ENCODE assay signal across 8 cellular contexts in the genomic region with DNA sequence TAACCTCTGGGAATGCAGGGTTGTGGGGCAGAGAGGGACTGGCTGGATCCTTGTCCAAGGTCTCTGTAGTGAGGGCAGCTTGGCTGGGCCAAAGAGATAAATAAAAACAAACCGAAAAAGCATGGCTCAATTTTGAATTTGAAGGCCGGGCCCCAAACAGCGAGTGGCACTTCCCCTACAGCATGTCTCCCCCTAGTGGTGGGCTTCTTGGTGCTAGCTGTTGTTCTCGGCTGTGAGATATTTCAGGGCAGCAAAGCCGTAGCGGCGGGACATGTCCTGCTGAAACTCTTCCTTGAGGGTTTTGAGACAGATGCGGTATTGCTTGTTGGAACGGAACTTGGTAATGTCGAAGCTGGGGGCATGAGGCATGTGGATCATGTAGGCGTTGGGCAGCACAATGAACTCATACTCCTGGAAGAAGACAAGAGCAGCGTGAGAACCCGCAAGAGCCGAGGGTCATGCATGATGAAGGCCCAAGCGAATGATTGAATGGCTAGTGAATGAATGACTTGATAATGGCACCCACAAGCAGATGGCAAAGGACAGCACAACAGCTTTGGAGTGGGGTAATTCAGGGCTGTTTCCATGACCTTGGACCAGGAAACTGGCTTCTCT.
DNase-seq lines count a peak whose midpoint lies in the region; TF ChIP-seq lines count a peak whose summit lies in the region.

No MANE protein-coding gene starts in this region.

- in situ Hi-C loops in astrocyte of the spinal cord (cut with HindIII; ENCODE audit: low sequenced_read_pairs) = no loop called here

- TF ChIP-seq CTCF in astrocyte of the spinal cord (IDR thresholded peaks at IDR 0.05; ENCODE audit: low read depth, low read length) = peak; percentile 27

- intact Hi-C loops in posterior vena cava (cut with DNase I) = no loop called here

- peak; percentile 10 for DNase-seq in NCI-H1694 treated with DMSO at 0.1 percent for 48 hours (lab: John Stamatoyannopoulos, UW)
- DNase-seq in NCI-H1694 (lab: John Stamatoyannopoulos, UW) = no peak
- DNase-seq in HuH-7 (ENCODE audit: low spot score) = peak; percentile 34
- DNase-seq in astrocyte of the spinal cord (ENCODE audit: low read depth, low spot score) = no peak
- peak; percentile 59 for DNase-seq in posterior vena cava (ENCODE audit: low spot score)
- DNase-seq in hippocampal formation (lab: John Stamatoyannopoulos, UW) = no peak
- no peak for DNase-seq in T-helper 9 cell
- no peak for DNase-seq in putamen (ENCODE audit: low spot score)

- no peak overlapping the region for H3K4me3 ChIP-seq in astrocyte of the spinal cord (ENCODE audit: low read depth, low read length)

Comparison
In these comparisons a context has a peak if more than half of its experiments do, and no peak if none do; other contexts are left out.
1. DNase-seq: peak in NCI-H1694 treated with DMSO at 0.1 percent for 48 hours (single experiment), HuH-7 (single experiment) and posterior vena cava (single experiment); none in NCI-H1694 (single experiment), astrocyte of the spinal cord (single experiment), hippocampal formation (0 of 2), T-helper 9 cell (single experiment) and putamen (single experiment).